12 cellular contexts compared by ENCODE assay signal in genomic region chr1:119714583-119714982, GRCh38. TPM values are rescaled to one million over a fixed set of nuclear protein-coding genes. Genes with fewer than 3 reads are reported as not detected.
DNase-seq lines count a peak whose midpoint lies in the region; ATAC-seq and TF ChIP-seq lines count a peak whose summit lies in the region.
"Had no signal": no experiment of that assay in that cellular context is flagged by ENCODE, and none has a peak within 500 bp of the region (broad histone marks: within the 10 kb centered on the region; RNA-seq: fewer than 3 reads in every experiment).

No MANE protein-coding gene starts in this region.

- H3K4me2 ChIP-seq in smooth muscle cell: peak overlapping the region; percentile 96

- peaks cover 61% of the 10 kb centered on the region for H4K20me1 ChIP-seq in smooth muscle cell (ENCODE audit: low read depth)

- H3K79me2 ChIP-seq in smooth muscle cell (ENCODE audit: low read depth): peaks cover 65% of the 10 kb centered on the region

- H3K36me3 ChIP-seq in smooth muscle cell (ENCODE audit: low read depth): no peaks in the 10 kb centered on the region
- H3K36me3 ChIP-seq: adrenal gland had no signal

- H3K36me3 Mint-ChIP-seq in T-helper 2 cell treated with Interferon-gamma antibody and Interleukin-4, amounts not matched to agents 5 μg/mL and 100 μg/mL, for 36 hours (ENCODE audit: low read depth): peaks cover 14% of the 10 kb centered on the region

- no peak overlapping the region for H2AFZ ChIP-seq in smooth muscle cell (ENCODE audit: low read depth)

- H3K4me3 Mint-ChIP-seq in T-helper 2 cell treated with Interferon-gamma antibody and Interleukin-4, amounts not matched to agents 5 μg/mL and 100 μg/mL, for 36 hours: peak overlapping the region; percentile 94

- H3K27ac ChIP-seq in smooth muscle cell (ENCODE audit: low read depth): peak overlapping the region; percentile 92
- H3K27ac ChIP-seq: adrenal gland had no signal

- H3K9me3 Mint-ChIP-seq in T-helper 2 cell treated with Interferon-gamma antibody and Interleukin-4, amounts not matched to agents 5 μg/mL and 100 μg/mL, for 36 hours: no peaks in the 10 kb centered on the region

- no peaks in the 10 kb centered on the region for H3K27me3 ChIP-seq in smooth muscle cell (ENCODE audit: low read depth)

- no peak overlapping the region for H3K27ac Mint-ChIP-seq in T-helper 2 cell treated with Interferon-gamma antibody and Interleukin-4, amounts not matched to agents 5 μg/mL and 100 μg/mL, for 36 hours

- no peaks in the 10 kb centered on the region for H3K9me3 ChIP-seq in smooth muscle cell (replicated peaks; ENCODE audit: low read depth)
- H3K9me3 ChIP-seq: adrenal gland had no signal

- H3F3A ChIP-seq in smooth muscle cell (ENCODE audit: low read depth): peaks cover 11% of the 10 kb centered on the region

- H3K4me3 ChIP-seq in fibroblast of pulmonary artery (replicated peaks; ENCODE audit: low read depth, low read length) (peak overlapping the region; percentile 67), smooth muscle cell (peak overlapping the region; percentile 86)
- H3K4me3 ChIP-seq: adrenal gland had no signal

- TF ChIP-seq CTCF in fibroblast of pulmonary artery (IDR thresholded peaks at IDR 0.05; ENCODE audit: low read length, missing control alignments): no peak
- no peak for TF ChIP-seq CTCF in smooth muscle cell (IDR thresholded peaks at IDR 0.05; ENCODE audit: borderline replicate concordance, insufficient read depth, poor library complexity, severe bottlenecking)

- H3K9ac ChIP-seq in smooth muscle cell (ENCODE audit: low read depth): no peak overlapping the region

- DNase-seq in T-helper 2 cell treated with Interferon-gamma antibody and Interleukin-4, amounts not matched to agents 5 μg/mL and 100 μg/mL, for 36 hours (ENCODE audit: low spot score): no peak
- DNase-seq in T-helper 2 cell: no peak
- peak; percentile 80 for DNase-seq in SIG-M5 treated with dmso at 0.1 percent for 504 hours (lab: John Stamatoyannopoulos, UW; ENCODE audit: unreplicated experiment)
- peak; percentile 36 for DNase-seq in fibroblast of pulmonary artery (ENCODE audit: low read depth)
- DNase-seq in smooth muscle cell (lab: John Stamatoyannopoulos, UW; ENCODE audit: unreplicated experiment): no peak
- no peak for DNase-seq in NCI-H446 treated with DMSO at 0.1 percent for 48 hours (lab: John Stamatoyannopoulos, UW)
- DNase-seq: adrenal gland; naive thymus-derived CD4-positive, alpha-beta T cell; T-helper 9 cell had no signal

- H3K4me1 ChIP-seq in smooth muscle cell (ENCODE audit: low read depth): peaks cover 31% of the 10 kb centered on the region

- H3K27me3 Mint-ChIP-seq in T-helper 2 cell treated with Interferon-gamma antibody and Interleukin-4, amounts not matched to agents 5 μg/mL and 100 μg/mL, for 36 hours (ENCODE audit: low read depth): peaks cover 15% of the 10 kb centered on the region

- H3K4me1 Mint-ChIP-seq in T-helper 2 cell treated with Interferon-gamma antibody and Interleukin-4, amounts not matched to agents 5 μg/mL and 100 μg/mL, for 36 hours (ENCODE audit: low read depth): peaks cover 43% of the 10 kb centered on the region

- ATAC-seq in HG03097 (IDR thresholded peaks at IDR 0.05; ENCODE audit: low FRiP score, unreplicated experiment): no peak
- no peak for ATAC-seq in GM18870 (IDR thresholded peaks at IDR 0.05; ENCODE audit: unreplicated experiment)
- ATAC-seq: naive thymus-derived CD4-positive, alpha-beta T cell had no signal

- WGBS in smooth muscle cell (ENCODE audit: low lambda C conversion rate): 50% methylated on average over 8 of the region's 8 CpGs

RNA-seq across cellular contexts. Expression of gene PHGDH, which starts 2.8 kb away (rescaled TPM):
- 66.1 and 93.2 TPM in 2 replicates for total RNA-seq in smooth muscle cell
- 134 and 141 TPM in 2 replicates for polyA plus RNA-seq in smooth muscle cell

RNA-seq across cellular contexts. Expression of gene HMGCS2, which starts 54.1 kb away (rescaled TPM):
- total RNA-seq in smooth muscle cell: not detected in 2 replicates
- 0.08 TPM in 1 of 2 replicates, not detected in the other for polyA plus RNA-seq in smooth muscle cell
- total RNA-seq: frontal cortex; naive thymus-derived CD4-positive, alpha-beta T cell had no signal
- polyA plus RNA-seq: naive thymus-derived CD4-positive, alpha-beta T cell had no signal

Comparison
In these comparisons a context has a peak if more than half of its experiments do, and no peak if none do; other contexts are left out.
1. DNase-seq: peak in SIG-M5 treated with dmso at 0.1 percent for 504 hours (single experiment) and fibroblast of pulmonary artery (single experiment); none in T-helper 2 cell treated with Interferon-gamma antibody and Interleukin-4, amounts not matched to agents 5 μg/mL and 100 μg/mL, for 36 hours (single experiment), T-helper 2 cell (0 of 5), smooth muscle cell (single experiment) and NCI-H446 treated with DMSO at 0.1 percent for 48 hours (single experiment).